1 cellular context compared by ENCODE assay signal in the genomic region with DNA sequence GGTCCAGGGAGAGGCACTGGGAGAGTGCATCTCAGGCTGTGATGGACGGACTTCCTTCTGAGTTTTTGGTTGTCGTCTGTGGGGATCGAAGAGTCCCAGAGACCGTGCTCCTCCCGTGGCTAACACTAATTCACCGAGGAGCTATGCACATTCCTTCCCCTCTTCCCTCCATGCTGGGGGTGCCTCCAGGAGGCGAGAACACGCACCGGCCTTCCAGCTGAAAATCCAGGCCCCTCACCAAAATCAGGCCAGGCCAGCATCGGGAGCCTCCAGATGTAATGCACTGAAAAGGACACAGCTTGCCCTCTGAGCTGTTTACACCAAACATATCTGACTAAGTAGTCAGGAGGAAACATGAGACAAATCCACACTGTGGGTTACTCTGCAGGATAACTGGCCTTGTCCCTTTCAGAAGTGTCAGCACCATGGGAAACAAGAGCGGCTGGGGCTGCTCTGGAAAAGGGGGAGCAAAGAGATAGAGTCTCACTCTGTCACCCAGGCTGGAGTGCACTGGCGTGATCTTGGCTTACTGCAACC.
TF ChIP-seq lines count a peak whose summit lies in the region.

No MANE protein-coding gene starts in this region.

TF ChIP-seq in HepG2, 621 proteins besides CTCF, POLR2A, EP300 and RAD21:
- TF ChIP-seq ZNF891 (CRISPR knock-in tag; IDR thresholded peaks at IDR 0.05): 0 out of 2 replicates have a peak, but pooled peaks have one; percentile 48
- TF ChIP-seq KDM4B (CRISPR knock-in tag; IDR thresholded peaks at IDR 0.05): no peak
- TF ChIP-seq FOXJ3 (CRISPR knock-in tag; IDR thresholded peaks at IDR 0.05; ENCODE audit: borderline replicate concordance): no peak
- TF ChIP-seq REL (CRISPR knock-in tag; conservative IDR thresholded peaks at IDR 0.05): no peak
- no peak for TF ChIP-seq FOXP1 (IDR thresholded peaks at IDR 0.05)
- TF ChIP-seq FOXP1 (CRISPR knock-in tag; IDR thresholded peaks at IDR 0.05): 0 out of 2 replicates have a peak, but pooled peaks have one; percentile 24
- no peak for TF ChIP-seq NFRKB (IDR thresholded peaks at IDR 0.05)
- no peak for TF ChIP-seq IKZF1 (IDR thresholded peaks at IDR 0.05)
- TF ChIP-seq ZNF333 (CRISPR knock-in tag; IDR thresholded peaks at IDR 0.05; ENCODE audit: borderline replicate concordance): no peak
- TF ChIP-seq, protein P1, sequence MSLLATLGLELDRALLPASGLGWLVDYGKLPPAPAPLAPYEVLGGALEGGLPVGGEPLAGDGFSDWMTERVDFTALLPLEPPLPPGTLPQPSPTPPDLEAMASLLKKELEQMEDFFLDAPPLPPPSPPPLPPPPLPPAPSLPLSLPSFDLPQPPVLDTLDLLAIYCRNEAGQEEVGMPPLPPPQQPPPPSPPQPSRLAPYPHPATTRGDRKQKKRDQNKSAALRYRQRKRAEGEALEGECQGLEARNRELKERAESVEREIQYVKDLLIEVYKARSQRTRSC (CRISPR knock-in tag; IDR thresholded peaks at IDR 0.05; ENCODE audit: low read depth): no peak
- no peak for TF ChIP-seq ZNF569 (CRISPR knock-in tag; IDR thresholded peaks at IDR 0.05; ENCODE audit: borderline replicate concordance)
- TF ChIP-seq, protein P2, sequence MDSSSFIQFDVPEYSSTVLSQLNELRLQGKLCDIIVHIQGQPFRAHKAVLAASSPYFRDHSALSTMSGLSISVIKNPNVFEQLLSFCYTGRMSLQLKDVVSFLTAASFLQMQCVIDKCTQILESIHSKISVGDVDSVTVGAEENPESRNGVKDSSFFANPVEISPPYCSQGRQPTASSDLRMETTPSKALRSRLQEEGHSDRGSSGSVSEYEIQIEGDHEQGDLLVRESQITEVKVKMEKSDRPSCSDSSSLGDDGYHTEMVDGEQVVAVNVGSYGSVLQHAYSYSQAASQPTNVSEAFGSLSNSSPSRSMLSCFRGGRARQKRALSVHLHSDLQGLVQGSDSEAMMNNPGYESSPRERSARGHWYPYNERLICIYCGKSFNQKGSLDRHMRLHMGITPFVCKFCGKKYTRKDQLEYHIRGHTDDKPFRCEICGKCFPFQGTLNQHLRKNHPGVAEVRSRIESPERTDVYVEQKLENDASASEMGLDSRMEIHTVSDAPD (CRISPR knock-in tag; IDR thresholded peaks at IDR 0.05): no peak
- TF ChIP-seq XRCC5 (optimal IDR thresholded peaks at IDR 0.05; ENCODE audit: low read length): no peak
- TF ChIP-seq ZNF18 (CRISPR knock-in tag; IDR thresholded peaks at IDR 0.05; ENCODE audit: insufficient replicate concordance): no peak
- TF ChIP-seq FOXA1 (IDR thresholded peaks at IDR 0.05): no peak
- peak; percentile 32; the same call in 1 of the 2 replicates for TF ChIP-seq FOXA1 (CRISPR knock-in tag; IDR thresholded peaks at IDR 0.05)
- TF ChIP-seq KLF12 (CRISPR knock-in tag; IDR thresholded peaks at IDR 0.05; ENCODE audit: borderline replicate concordance): no peak
- TF ChIP-seq ZNF879 (CRISPR knock-in tag; IDR thresholded peaks at IDR 0.05): no peak
